In the genomic region with DNA sequence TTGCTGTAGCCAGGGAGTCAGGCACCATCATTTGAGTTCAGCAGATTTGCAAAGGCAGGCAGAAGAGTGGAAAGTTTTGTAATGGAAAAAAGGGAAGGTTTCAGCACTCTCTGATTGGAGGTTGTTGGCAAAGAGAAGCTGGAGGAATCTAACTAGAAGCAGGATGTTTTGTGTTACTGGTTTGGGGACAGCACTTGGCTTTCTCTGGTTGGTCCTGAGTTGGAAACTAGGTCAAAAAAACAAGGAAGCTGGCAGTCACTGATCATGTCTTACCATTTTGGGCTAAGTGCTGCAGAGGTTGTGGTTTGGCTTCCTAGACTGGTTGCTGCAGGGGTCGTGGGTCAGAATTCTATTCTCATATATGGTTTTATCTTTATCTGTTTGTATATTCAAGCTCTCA, we compare ENCODE assay signal across 13 cellular contexts.
DNase-seq lines count a peak whose midpoint lies in the region; ATAC-seq and TF ChIP-seq lines count a peak whose summit lies in the region.
"Had no signal": no experiment of that assay in that cellular context is flagged by ENCODE, and none has a peak within 500 bp of the region (broad histone marks: within the 10 kb centered on the region; RNA-seq: fewer than 3 reads in every experiment).

No MANE protein-coding gene starts in this region.

- POLR2A ChIA-PET in PC-9 (lab: Charles Lee; ENCODE audit: unreplicated experiment), result no interaction called here

- no peaks in the 10 kb centered on the region for H3K36me3 ChIP-seq in heart right ventricle
- no peaks in the 10 kb centered on the region for H3K36me3 ChIP-seq in skeletal muscle tissue (ENCODE audit: control insufficient read depth in 3 of 3, insufficient read depth in 3 of 3, low read length in 3 of 3)
- H3K36me3 ChIP-seq in PC-9 (ENCODE audit: low read depth), result no peaks in the 10 kb centered on the region

- no peaks in the 10 kb centered on the region for H3K79me2 ChIP-seq in PC-9 (ENCODE audit: low read depth)

- CTCF ChIA-PET in PC-9 (lab: Charles Lee), result no interaction called here

- 12 to 26% methylated on average over 1 of the region's 1 CpG for WGBS in heart right ventricle, 2 donors

- TF ChIP-seq POLR2A in erythroblast (IDR thresholded peaks at IDR 0.05; ENCODE audit: low read length), result no peak

- no peaks in the 10 kb centered on the region for H3K9me2 ChIP-seq in PC-9 (ENCODE audit: insufficient read depth)

- H3K4me2 ChIP-seq in PC-9, result no peak overlapping the region

- H3K4me3 ChIP-seq in heart right ventricle (no peak overlapping the region), skeletal muscle tissue (ENCODE audit: low read length in 3 of 3) (no peak overlapping the region), PC-9 (no peak overlapping the region)

- H4K20me1 ChIP-seq in PC-9 (ENCODE audit: insufficient read depth), result no peaks in the 10 kb centered on the region

- no peak overlapping the region for H2AFZ ChIP-seq in PC-9

- no peak for TF ChIP-seq CTCF in heart right ventricle (IDR thresholded peaks at IDR 0.05)
- no peak for TF ChIP-seq CTCF in PC-9 (conservative IDR thresholded peaks at IDR 0.05)

- H3K4me1 ChIP-seq in heart right ventricle (peaks cover 0 to 20% (median 4%) of the 10 kb centered on the region in 9 donors), skeletal muscle tissue (ENCODE audit: control insufficient read depth in 3 of 3, insufficient read depth in 3 of 3, low read length in 3 of 3) (peaks cover 0 to 8% (median 3%) of the 10 kb centered on the region in 3 donors), PC-9 (replicated peaks; ENCODE audit: insufficient read depth) (no peaks in the 10 kb centered on the region)

- ATAC-seq in heart right ventricle (peak; percentile 29 to 81 (median 72)), HG03097 (IDR thresholded peaks at IDR 0.05; ENCODE audit: low FRiP score, unreplicated experiment) (no peak)

- H3K9ac ChIP-seq in skeletal muscle tissue (ENCODE audit: low read depth in 1 of 3, low read length in 3 of 3), result no peak overlapping the region

- H3K27me3 ChIP-seq in heart right ventricle (peaks cover 0 to 7% (median 0%) of the 10 kb centered on the region in 7 donors), skeletal muscle tissue (ENCODE audit: control insufficient read depth in 3 of 3, insufficient read depth in 3 of 3, low read length in 3 of 3) (no peaks in the 10 kb centered on the region), PC-9 (ENCODE audit: insufficient read depth, low read depth) (0 out of 2 replicates have a peak, but pooled peaks cover under 1% of the 10 kb centered on the region)

- intact Hi-C loops in heart right ventricle (cut with DNase I), result no loop called here
- intact Hi-C loops in PC-9 (cut with micrococcal nuclease; ENCODE audit: unreplicated experiment), result no loop called here

- H3F3A ChIP-seq in PC-9 (ENCODE audit: insufficient read depth, low read depth), result no peaks in the 10 kb centered on the region

- H3K27ac ChIP-seq in heart right ventricle (no peak overlapping the region), skeletal muscle tissue (ENCODE audit: low read depth, low read length) (peak overlapping the region; percentile 48), PC-9 (no peak overlapping the region)
- H3K27ac ChIP-seq: epithelial cell of prostate had no signal

- H3K9me3 ChIP-seq in heart right ventricle (no peaks in the 10 kb centered on the region), skeletal muscle tissue (ENCODE audit: control insufficient read depth in 3 of 3, low read length in 3 of 3) (no peaks in the 10 kb centered on the region), PC-9 (ENCODE audit: insufficient read depth, low read depth) (no peaks in the 10 kb centered on the region)

- peak; percentile 82 for DNase-seq in EH (ENCODE audit: low read depth)
- DNase-seq in astrocyte of the hippocampus (ENCODE audit: low read depth, low spot score), result peak; percentile 61
- peak in 1 of 2 donors; percentile 23 for DNase-seq in heart right ventricle
- DNase-seq in SW 1271 (lab: John Stamatoyannopoulos, UW), result no peak
- DNase-seq in PC-9, result no peak
- DNase-seq in erythroblast (lab: John Stamatoyannopoulos, UW), result no peak
- DNase-seq: activated CD4-positive, CD25-positive, alpha-beta regulatory T cell treated with anti-CD3 and anti-CD28 coated beads, Interleukin-2, amount 50 U/mL, for 72 hours; activated T-cell treated with anti-CD3 and anti-CD28 coated beads, Interleukin-2, amount 50 U/mL, for 72 hours; CD4-positive, CD25-positive, alpha-beta regulatory T cell; NCI-H2171 had no signal

- no TSS peak for BruUV-seq in PC-9 (replicated peaks; lab: Mats Ljungman, UMichigan)

Comparison
In these comparisons a context has a peak if more than half of its experiments do, and no peak if none do; other contexts are left out.
1. DNase-seq: peak in EH (single experiment) and astrocyte of the hippocampus (single experiment); none in SW 1271 (0 of 2), PC-9 (0 of 2) and erythroblast (0 of 2).